In the genomic region with DNA sequence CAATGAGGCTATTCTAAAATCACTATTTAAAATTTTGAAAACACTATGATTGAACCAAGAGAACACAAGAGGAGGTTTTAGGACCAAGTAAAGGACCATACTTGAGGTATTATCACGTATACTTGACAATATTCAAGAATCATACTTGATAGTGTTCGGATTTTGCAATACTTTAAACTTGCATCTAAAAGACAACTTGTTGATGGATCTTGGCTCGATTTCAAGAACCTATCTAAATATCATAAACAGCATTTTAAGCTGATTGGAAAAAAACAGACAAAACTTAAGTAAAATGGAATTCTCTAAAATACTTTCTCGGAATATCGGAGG, we compare ENCODE assay signal across 8 cellular contexts. TPM values are rescaled to one million over a fixed set of nuclear protein-coding genes. Genes with fewer than 3 reads are reported as not detected.
DNase-seq lines count a peak whose midpoint lies in the region; ATAC-seq and TF ChIP-seq lines count a peak whose summit lies in the region.

No MANE protein-coding gene starts in this region.

- DNase-seq in left ventricle myocardium inferior (no peak), Right ventricle myocardium inferior (ENCODE audit: missing footprints) (no peak), brain microvascular endothelial cell (no peak), memory B cell (ENCODE audit: low spot score in 2 of 2) (no peak), vagina (ENCODE audit: extremely low spot score in 2 of 2) (no peak), NCI-H2029 treated with DMSO at 0.1 percent for 48 hours (lab: John Stamatoyannopoulos, UW) (no peak)
- no peak for DNase-seq in stimulated activated CD4-positive, alpha-beta T cell treated with anti-CD3 and anti-CD28 coated beads, Interleukin-4, amount 100 ng/mL, for 1 hour
- no peak for DNase-seq in activated CD4-positive, alpha-beta T cell treated with anti-CD3 and anti-CD28 coated beads for 1 hour

- ATAC-seq in Right ventricle myocardium inferior (no peak), memory B cell (ENCODE audit: low read depth) (no peak)

- H3K9me3 Mint-ChIP-seq in memory B cell, result no peaks in the 10 kb centered on the region

- H3K36me3 ChIP-seq in left ventricle myocardium inferior, result no peaks in the 10 kb centered on the region
- H3K36me3 ChIP-seq in brain microvascular endothelial cell (replicated peaks), result no peaks in the 10 kb centered on the region
- no peaks in the 10 kb centered on the region for H3K36me3 ChIP-seq in vagina

- no peak for TF ChIP-seq CTCF in left ventricle myocardium inferior (IDR thresholded peaks at IDR 0.05; ENCODE audit: borderline replicate concordance)
- TF ChIP-seq CTCF in brain microvascular endothelial cell (IDR thresholded peaks at IDR 0.05; ENCODE audit: low read depth, low read length, missing control alignments), result no peak
- TF ChIP-seq CTCF in vagina (IDR thresholded peaks at IDR 0.05), result no peak

- H3K4me1 ChIP-seq in left ventricle myocardium inferior (peaks cover 66% of the 10 kb centered on the region), vagina (peaks cover 48% of the 10 kb centered on the region)

- no peaks in the 10 kb centered on the region for H3K27me3 Mint-ChIP-seq in memory B cell

- peaks cover 3% of the 10 kb centered on the region for H3K36me3 Mint-ChIP-seq in memory B cell

- peak overlapping the region; percentile 99 for H3K27ac Mint-ChIP-seq in memory B cell

- intact Hi-C loops in left ventricle myocardium inferior (cut with micrococcal nuclease), result no loop called here
- intact Hi-C loops in Right ventricle myocardium inferior (cut with DNase I), result loop anchor here (10.0 kb wide), 1 partner anchor 219 kb away; no protein-coding TSS in a partner anchor
- intact Hi-C loops in vagina (cut with DNase I), result no loop called here

- peak overlapping the region; percentile 96 for H3K4me3 Mint-ChIP-seq in memory B cell

- H3K9me3 ChIP-seq in left ventricle myocardium inferior (replicated peaks) (no peaks in the 10 kb centered on the region), vagina (no peaks in the 10 kb centered on the region)

- H3K4me1 Mint-ChIP-seq in memory B cell, result peaks cover 28% of the 10 kb centered on the region

- H3K27me3 ChIP-seq in left ventricle myocardium inferior (ENCODE audit: low read depth), result no peaks in the 10 kb centered on the region
- H3K27me3 ChIP-seq in brain microvascular endothelial cell (replicated peaks), result no peaks in the 10 kb centered on the region
- no peaks in the 10 kb centered on the region for H3K27me3 ChIP-seq in vagina

- peak overlapping the region; percentile 82 for H3K4me3 ChIP-seq in left ventricle myocardium inferior
- peak overlapping the region; percentile 76 for H3K4me3 ChIP-seq in brain microvascular endothelial cell (ENCODE audit: low read depth, low read length)
- peak overlapping the region; percentile 82 to 87 for H3K4me3 ChIP-seq in vagina

- H3K27ac ChIP-seq in left ventricle myocardium inferior (replicated peaks) (peak overlapping the region; percentile 93), brain microvascular endothelial cell (no peak overlapping the region), vagina (peak overlapping the region; percentile 98)

- TF ChIP-seq POLR2A in vagina (IDR thresholded peaks at IDR 0.05), result no peak

- in situ Hi-C loops in brain microvascular endothelial cell (cut with HindIII; ENCODE audit: low pct_ligation_motif_present, low sequenced_read_pairs), result no loop called here

RNA-seq across cellular contexts. Expression of gene NAMPT, which starts 1.3 kb away (rescaled TPM):
- total RNA-seq in left ventricle myocardium inferior (123 TPM), Right ventricle myocardium inferior (219 TPM), vagina (400 TPM)
